ENCODE assay signal across 9 cellular contexts in the genomic region with DNA sequence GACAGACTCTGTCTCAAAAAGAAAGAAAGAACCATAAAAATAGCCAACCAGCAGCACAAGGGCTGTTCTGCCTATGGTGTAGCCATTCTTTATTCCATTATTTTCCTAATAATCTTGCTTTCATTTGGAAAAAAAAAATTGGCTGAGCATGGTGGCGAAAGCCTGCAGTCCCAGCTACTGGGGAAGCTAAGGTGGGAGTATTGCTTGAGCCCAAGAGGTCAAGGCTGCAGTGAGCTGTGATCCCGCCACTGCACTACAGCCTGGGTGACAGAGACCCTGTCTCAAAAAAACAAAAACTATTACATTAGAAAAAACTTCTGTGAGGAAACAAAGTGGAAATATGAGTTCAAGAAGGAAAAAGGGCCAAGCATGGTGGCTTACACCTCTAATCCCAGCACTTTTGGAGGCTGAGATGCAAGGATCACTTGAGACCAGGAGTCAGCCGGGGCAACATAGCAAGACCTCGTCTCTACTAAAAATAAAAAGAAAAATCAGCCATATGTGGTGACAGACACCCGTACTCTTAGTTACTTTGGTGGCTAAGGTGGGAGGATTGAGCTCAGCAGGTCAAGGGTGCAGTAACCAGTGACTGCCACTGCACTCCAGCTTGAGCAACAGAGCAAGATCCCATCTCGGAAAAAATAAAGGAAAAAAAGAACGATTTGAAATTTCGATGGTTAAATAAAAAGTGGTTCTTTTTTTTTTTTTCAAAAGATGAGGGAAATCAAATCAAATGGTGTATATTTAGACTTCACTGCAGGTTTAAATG. TPM values are rescaled to one million over a fixed set of nuclear protein-coding genes. Genes with fewer than 3 reads are reported as not detected.
DNase-seq lines count a peak whose midpoint lies in the region; ATAC-seq and TF ChIP-seq lines count a peak whose summit lies in the region.
"Had no signal": no experiment of that assay in that cellular context is flagged by ENCODE, and none has a peak within 500 bp of the region (broad histone marks: within the 10 kb centered on the region; RNA-seq: fewer than 3 reads in every experiment).

No MANE protein-coding gene starts in this region.

- DNase-seq in GM06990 (ENCODE audit: extremely low read depth, insufficient read length) = no peak
- DNase-seq in fibroblast of the aortic adventitia (ENCODE audit: low read depth) = no peak
- DNase-seq in GM10248 (ENCODE audit: extremely low spot score) = no peak
- no peak for DNase-seq in uterus
- DNase-seq in activated gamma-delta T cell treated with Interleukin-2 at 50 U/mL for 16 hours = no peak
- DNase-seq: gastrocnemius medialis had no signal

- no peak overlapping the region for H3K4me3 ChIP-seq in GM06990 (replicated peaks; ENCODE audit: low read depth, low read length)
- no peak overlapping the region for H3K4me3 ChIP-seq in WI38 (ENCODE audit: low read depth, low read length)
- H3K4me3 ChIP-seq in fibroblast of the aortic adventitia (ENCODE audit: low read depth, low read length) = no peak overlapping the region
- H3K4me3 ChIP-seq in uterus = no peak overlapping the region
- H3K4me3 ChIP-seq: gastrocnemius medialis had no signal

- intact Hi-C loops in uterus (cut with DNase I; ENCODE audit: low total_unique reads) = loop anchor here (10.0 kb wide), 1 partner anchor 64 kb away; no protein-coding TSS in a partner anchor

- no peak for TF ChIP-seq POLR2A in uterus (IDR thresholded peaks at IDR 0.05)

- peak; percentile 22; the same call in 1 of the 2 replicates for TF ChIP-seq CTCF in 22Rv1 (IDR thresholded peaks at IDR 0.05)
- TF ChIP-seq CTCF in GM06990 (IDR thresholded peaks at IDR 0.05; ENCODE audit: insufficient read depth, low read length, poor library complexity, severe bottlenecking) = peak; percentile 18
- peak; percentile 26; the same call in 1 of the 2 replicates for TF ChIP-seq CTCF in WI38 (IDR thresholded peaks at IDR 0.05; ENCODE audit: low read depth, low read length)
- peak; percentile 53 for TF ChIP-seq CTCF in fibroblast of the aortic adventitia (IDR thresholded peaks at IDR 0.05; ENCODE audit: insufficient read depth, low read length)
- no peak for TF ChIP-seq CTCF in GM10248 (IDR thresholded peaks at IDR 0.05; ENCODE audit: control extremely low read depth, extremely low read depth, low read depth, missing control alignments)
- no peak for TF ChIP-seq CTCF in uterus (IDR thresholded peaks at IDR 0.05)

- peaks cover 0 to 8% of the 10 kb centered on the region in 2 donors for H3K4me1 ChIP-seq in uterus

- CTCF ChIA-PET in GM10248 (lab: Yijun Ruan, JAX) = interaction anchor here (1.1 to 3.4 kb wide), 8 partner anchors 12 to 273 kb away, joined by 3 to 13 read pairs (median 5); partner anchors contain the start of genes ACBD4 and NMT1

- H3K27me3 ChIP-seq in GM06990 (replicated peaks; ENCODE audit: control insufficient read depth, insufficient read depth, low read length) (no peaks in the 10 kb centered on the region), uterus (no peaks in the 10 kb centered on the region)
- H3K27me3 ChIP-seq: gastrocnemius medialis had no signal

- POLR2A ChIA-PET in GM10248 (lab: Yijun Ruan, JAX) = interaction anchor here (0.7 kb wide), 1 partner anchor 57 kb away, joined by 8 read pairs; no protein-coding TSS in a partner anchor

- H3K27ac ChIP-seq in 22Rv1 (peak overlapping the region; percentile 98; the same call in 1 of the 2 replicates), uterus (no peak overlapping the region)

- H3K9me3 ChIP-seq in uterus = no peaks in the 10 kb centered on the region
- H3K9me3 ChIP-seq: gastrocnemius medialis had no signal

- H3K36me3 ChIP-seq in GM06990 (ENCODE audit: control insufficient read depth, insufficient read depth, low read length) = peaks cover under 1% of the 10 kb centered on the region; the same call in 1 of the 2 replicates
- H3K36me3 ChIP-seq in uterus = no peaks in the 10 kb centered on the region
- H3K36me3 ChIP-seq: gastrocnemius medialis had no signal

- no peak for ATAC-seq in GM21529 (IDR thresholded peaks at IDR 0.05; ENCODE audit: unreplicated experiment)
- ATAC-seq: gastrocnemius medialis had no signal

RNA-seq across cellular contexts. Expression of gene DCAKD, which starts 2.5 kb away (rescaled TPM):
- total RNA-seq in fibroblast of the aortic adventitia (ENCODE audit: low replicate concordance) = 22.2 and 31.3 TPM in 2 replicates
- 10 to 100 TPM; 26.8 to 57.1 (median 37.7) TPM for total RNA-seq in uterus

RNA-seq across cellular contexts. Expression of gene NMT1, which starts 12.1 kb away (rescaled TPM):
- total RNA-seq in fibroblast of the aortic adventitia (ENCODE audit: low replicate concordance) (77.6 and 296 TPM in 2 replicates), uterus (100 to 1,000 TPM in 1 of 4 donors, 10 to 100 TPM in 3; 25.6 to 115 (median 72.3) TPM)

Comparison
In these comparisons a context has a peak if more than half of its experiments do, and no peak if none do; other contexts are left out.
1. CTCF ChIP-seq: peak in 22Rv1 (single experiment), GM06990 (single experiment), WI38 (single experiment) and fibroblast of the aortic adventitia (single experiment); none in GM10248 (single experiment) and uterus (0 of 4).